Comparison of ENCODE assay signal across 1 cellular context in genomic region chr2:219229375-219230200, GRCh38.
TF ChIP-seq lines count a peak whose summit lies in the region.

Gene ANKZF1, plus strand, starts transcription at chr2:219229806. Its CDS starts 452 bp downstream, at chr2:219230258.
A gene with protein sequence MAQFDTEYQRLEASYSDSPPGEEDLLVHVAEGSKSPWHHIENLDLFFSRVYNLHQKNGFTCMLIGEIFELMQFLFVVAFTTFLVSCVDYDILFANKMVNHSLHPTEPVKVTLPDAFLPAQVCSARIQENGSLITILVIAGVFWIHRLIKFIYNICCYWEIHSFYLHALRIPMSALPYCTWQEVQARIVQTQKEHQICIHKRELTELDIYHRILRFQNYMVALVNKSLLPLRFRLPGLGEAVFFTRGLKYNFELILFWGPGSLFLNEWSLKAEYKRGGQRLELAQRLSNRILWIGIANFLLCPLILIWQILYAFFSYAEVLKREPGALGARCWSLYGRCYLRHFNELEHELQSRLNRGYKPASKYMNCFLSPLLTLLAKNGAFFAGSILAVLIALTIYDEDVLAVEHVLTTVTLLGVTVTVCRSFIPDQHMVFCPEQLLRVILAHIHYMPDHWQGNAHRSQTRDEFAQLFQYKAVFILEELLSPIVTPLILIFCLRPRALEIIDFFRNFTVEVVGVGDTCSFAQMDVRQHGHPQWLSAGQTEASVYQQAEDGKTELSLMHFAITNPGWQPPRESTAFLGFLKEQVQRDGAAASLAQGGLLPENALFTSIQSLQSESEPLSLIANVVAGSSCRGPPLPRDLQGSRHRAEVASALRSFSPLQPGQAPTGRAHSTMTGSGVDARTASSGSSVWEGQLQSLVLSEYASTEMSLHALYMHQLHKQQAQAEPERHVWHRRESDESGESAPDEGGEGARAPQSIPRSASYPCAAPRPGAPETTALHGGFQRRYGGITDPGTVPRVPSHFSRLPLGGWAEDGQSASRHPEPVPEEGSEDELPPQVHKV (minus strand): TSS chr2:219229636. CDS start chr2:219228024, 1,612 bp downstream.

TF ChIP-seq in HEK293, 187 proteins besides CTCF, POLR2A, EP300 and RAD21 (continued from another document):
- peak; percentile 83 for TF ChIP-seq SP3 (tag by site-specific recombination; IDR thresholded peaks at IDR 0.05)
- peak; percentile 89 for TF ChIP-seq FEZF1 (tag by site-specific recombination; IDR thresholded peaks at IDR 0.05)
- TF ChIP-seq ZNF16 (tag by site-specific recombination; IDR thresholded peaks at IDR 0.05; ENCODE audit: low read depth) = no peak
- no peak for TF ChIP-seq ATF2 (tag by site-specific recombination; IDR thresholded peaks at IDR 0.05; ENCODE audit: low read depth)
- peak; percentile 83 for TF ChIP-seq ZNF335 (tag by site-specific recombination; conservative IDR thresholded peaks at IDR 0.05)
- TF ChIP-seq KLF10 (tag by site-specific recombination; IDR thresholded peaks at IDR 0.05) = peak; percentile 87
- TF ChIP-seq ZSCAN30 (tag by site-specific recombination; IDR thresholded peaks at IDR 0.05) = peak; percentile 24; the same call in 1 of the 2 replicates
- TF ChIP-seq ZEB2 (tag by site-specific recombination; IDR thresholded peaks at IDR 0.05) = 0 out of 2 replicates have a peak, but pooled peaks have one; percentile 26
- TF ChIP-seq ZNF2 (tag by site-specific recombination; IDR thresholded peaks at IDR 0.05) = 0 out of 2 replicates have a peak, but pooled peaks have one; percentile 57
- TF ChIP-seq ZNF514 (tag by site-specific recombination; IDR thresholded peaks at IDR 0.05) = no peak
- no peak; the same call in 1 of the 2 replicates for TF ChIP-seq ZNF501 (tag by site-specific recombination; IDR thresholded peaks at IDR 0.05)
- TF ChIP-seq ZBTB11 (tag by site-specific recombination; conservative IDR thresholded peaks at IDR 0.05; ENCODE audit: low read depth) = peak; percentile 17; the same call in 1 of the 2 replicates
- TF ChIP-seq HOXD13 (CRISPR knock-in tag; IDR thresholded peaks at IDR 0.05; ENCODE audit: borderline replicate concordance) = no peak
- peak; percentile 79; the same call in 1 of the 2 replicates for TF ChIP-seq SCRT2 (tag by site-specific recombination; IDR thresholded peaks at IDR 0.05)
- no peak for TF ChIP-seq ZNF571 (tag by site-specific recombination; IDR thresholded peaks at IDR 0.05)
- peak; percentile 81; the same call in 1 of the 2 replicates for TF ChIP-seq KLF8 (tag by site-specific recombination; IDR thresholded peaks at IDR 0.05)
- no peak for TF ChIP-seq ZNF664 (tag by site-specific recombination; IDR thresholded peaks at IDR 0.05)
- TF ChIP-seq, protein P1, sequence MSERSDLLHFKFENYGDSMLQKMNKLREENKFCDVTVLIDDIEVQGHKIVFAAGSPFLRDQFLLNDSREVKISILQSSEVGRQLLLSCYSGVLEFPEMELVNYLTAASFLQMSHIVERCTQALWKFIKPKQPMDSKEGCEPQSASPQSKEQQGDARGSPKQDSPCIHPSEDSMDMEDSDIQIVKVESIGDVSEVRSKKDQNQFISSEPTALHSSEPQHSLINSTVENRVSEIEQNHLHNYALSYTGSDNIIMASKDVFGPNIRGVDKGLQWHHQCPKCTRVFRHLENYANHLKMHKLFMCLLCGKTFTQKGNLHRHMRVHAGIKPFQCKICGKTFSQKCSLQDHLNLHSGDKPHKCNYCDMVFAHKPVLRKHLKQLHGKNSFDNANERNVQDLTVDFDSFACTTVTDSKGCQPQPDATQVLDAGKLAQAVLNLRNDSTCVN (tag by site-specific recombination; optimal IDR thresholded peaks at IDR 0.05) = peak; percentile 85
- TF ChIP-seq, protein P2, sequence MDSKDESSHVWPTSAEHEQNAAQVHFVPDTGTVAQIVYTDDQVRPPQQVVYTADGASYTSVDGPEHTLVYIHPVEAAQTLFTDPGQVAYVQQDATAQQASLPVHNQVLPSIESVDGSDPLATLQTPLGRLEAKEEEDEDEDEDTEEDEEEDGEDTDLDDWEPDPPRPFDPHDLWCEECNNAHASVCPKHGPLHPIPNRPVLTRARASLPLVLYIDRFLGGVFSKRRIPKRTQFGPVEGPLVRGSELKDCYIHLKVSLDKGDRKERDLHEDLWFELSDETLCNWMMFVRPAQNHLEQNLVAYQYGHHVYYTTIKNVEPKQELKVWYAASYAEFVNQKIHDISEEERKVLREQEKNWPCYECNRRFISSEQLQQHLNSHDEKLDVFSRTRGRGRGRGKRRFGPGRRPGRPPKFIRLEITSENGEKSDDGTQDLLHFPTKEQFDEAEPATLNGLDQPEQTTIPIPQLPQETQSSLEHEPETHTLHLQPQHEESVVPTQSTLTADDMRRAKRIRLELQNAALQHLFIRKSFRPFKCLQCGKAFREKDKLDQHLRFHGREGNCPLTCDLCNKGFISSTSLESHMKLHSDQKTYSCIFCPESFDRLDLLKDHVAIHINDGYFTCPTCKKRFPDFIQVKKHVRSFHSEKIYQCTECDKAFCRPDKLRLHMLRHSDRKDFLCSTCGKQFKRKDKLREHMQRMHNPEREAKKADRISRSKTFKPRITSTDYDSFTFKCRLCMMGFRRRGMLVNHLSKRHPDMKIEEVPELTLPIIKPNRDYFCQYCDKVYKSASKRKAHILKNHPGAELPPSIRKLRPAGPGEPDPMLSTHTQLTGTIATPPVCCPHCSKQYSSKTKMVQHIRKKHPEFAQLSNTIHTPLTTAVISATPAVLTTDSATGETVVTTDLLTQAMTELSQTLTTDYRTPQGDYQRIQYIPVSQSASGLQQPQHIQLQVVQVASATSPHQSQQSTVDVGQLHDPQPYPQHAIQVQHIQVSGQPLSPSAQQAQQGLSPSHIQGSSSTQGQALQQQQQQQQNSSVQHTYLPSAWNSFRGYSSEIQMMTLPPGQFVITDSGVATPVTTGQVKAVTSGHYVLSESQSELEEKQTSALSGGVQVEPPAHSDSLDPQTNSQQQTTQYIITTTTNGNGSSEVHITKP (tag by site-specific recombination; IDR thresholded peaks at IDR 0.05) = peak; percentile 90
- TF ChIP-seq BCL6B (tag by site-specific recombination; IDR thresholded peaks at IDR 0.05) = no peak
- TF ChIP-seq ZFHX2 (tag by site-specific recombination; conservative IDR thresholded peaks at IDR 0.05) = peak; percentile 73
- TF ChIP-seq ZNF660 (tag by site-specific recombination; IDR thresholded peaks at IDR 0.05) = peak; percentile 42; the same call in 1 of the 2 replicates
- TF ChIP-seq ZNF558 (tag by site-specific recombination; IDR thresholded peaks at IDR 0.05) = no peak
- no peak for TF ChIP-seq ZNF530 (tag by site-specific recombination; IDR thresholded peaks at IDR 0.05; ENCODE audit: low read depth)
